In genomic region chr5:53671447-53671846, GRCh38 we compare ENCODE assay signal across 23 cellular contexts.
"Had no signal": no experiment of that assay in that cellular context is flagged by ENCODE, and none has a peak within 500 bp of the region (broad histone marks: within the 10 kb centered on the region; RNA-seq: fewer than 3 reads in every experiment).

No MANE protein-coding gene starts in this region.

- H3K36me3 Mint-ChIP-seq: natural killer cell had no signal

- H3K27ac Mint-ChIP-seq: activated CD8-positive, alpha-beta T cell treated with anti-CD3 and anti-CD28 coated beads for 36 hours; activated naive CD4-positive, alpha-beta T cell treated with anti-CD3 and anti-CD28 coated beads, Interleukin-2, amount 50 U/mL, for 24 hours; activated T-helper 17 cell treated with anti-CD3 and anti-CD28 coated beads, Interleukin-2, amount 50 U/mL, for 72 hours; stimulated activated naive B cell treated with anti-CD40 and anti-IgM and Interleukin-4, amounts not matched to agents 10 μg/mL and 1 μg/mL and 100 μg/mL, for 72 hours; T-helper 17 cell had no signal

- DNase-seq: activated CD4-positive, alpha-beta T cell treated with anti-CD3 and anti-CD28 coated beads for 1 hour; activated CD4-positive, alpha-beta T cell treated with anti-CD3 and anti-CD28 coated beads, Interleukin-2, amount 50 U/mL, for 1 hour; activated CD8-positive, alpha-beta T cell treated with anti-CD3 and anti-CD28 coated beads for 36 hours; activated T-cell treated with anti-CD3 and anti-CD28 coated beads, Interleukin-2, amount 50 U/mL, for 4 hours; dermis blood vessel endothelial cell; effector CD8-positive, alpha-beta T cell; islet precursor cell; left ventricle myocardium inferior; mesendoderm; natural killer cell; right cardiac atrium; stimulated activated CD4-positive, alpha-beta T cell treated with anti-CD3 and anti-CD28 coated beads, Interleukin-15, amount 100 ng/mL, for 24 hours; stimulated activated CD4-positive, alpha-beta T cell treated with anti-CD3 and anti-CD28 coated beads, Interleukin-2, amount 100 ng/mL, for 24 hours; stimulated activated naive B cell treated with anti-CD40 and anti-IgM and Interleukin-4, amounts not matched to agents 10 μg/mL and 1 μg/mL and 100 μg/mL, for 72 hours; stomach; SW 1271; T-helper 17 cell; T1000; tibial artery had no signal

- H3K27me3 Mint-ChIP-seq: activated CD8-positive, alpha-beta T cell treated with anti-CD3 and anti-CD28 coated beads for 36 hours; activated naive CD4-positive, alpha-beta T cell treated with anti-CD3 and anti-CD28 coated beads, Interleukin-2, amount 50 U/mL, for 24 hours; activated T-helper 17 cell treated with anti-CD3 and anti-CD28 coated beads, Interleukin-2, amount 50 U/mL, for 72 hours; central memory CD8-positive, alpha-beta T cell; stimulated activated naive B cell treated with anti-CD40 and anti-IgM and Interleukin-4, amounts not matched to agents 10 μg/mL and 1 μg/mL and 100 μg/mL, for 72 hours; T-helper 17 cell had no signal

- H3K9me3 ChIP-seq: left ventricle myocardium inferior, stomach, tibial artery had no signal

- H3K9me3 Mint-ChIP-seq: activated CD8-positive, alpha-beta T cell treated with anti-CD3 and anti-CD28 coated beads for 36 hours; activated T-cell treated with anti-CD3 and anti-CD28 coated beads, Interleukin-2, amount 50 U/mL, for 4 hours; central memory CD8-positive, alpha-beta T cell; natural killer cell; stimulated activated naive B cell treated with anti-CD40 and anti-IgM and Interleukin-4, amounts not matched to agents 10 μg/mL and 1 μg/mL and 100 μg/mL, for 72 hours had no signal

- H3K4me1 ChIP-seq: tibial artery had no signal

- H3K4me1 Mint-ChIP-seq: activated naive CD4-positive, alpha-beta T cell treated with anti-CD3 and anti-CD28 coated beads, Interleukin-2, amount 50 U/mL, for 24 hours; activated T-helper 17 cell treated with anti-CD3 and anti-CD28 coated beads, Interleukin-2, amount 50 U/mL, for 72 hours; stimulated activated naive B cell treated with anti-CD40 and anti-IgM and Interleukin-4, amounts not matched to agents 10 μg/mL and 1 μg/mL and 100 μg/mL, for 72 hours had no signal

- H3K36me3 ChIP-seq: left ventricle myocardium inferior had no signal

- H3K27ac ChIP-seq: left ventricle myocardium inferior, stomach, tibial artery had no signal

- ATAC-seq: activated CD8-positive, alpha-beta T cell treated with anti-CD3 and anti-CD28 coated beads for 36 hours; activated T-cell treated with anti-CD3 and anti-CD28 coated beads, Interleukin-2, amount 50 U/mL, for 4 hours; activated T-helper 17 cell treated with anti-CD3 and anti-CD28 coated beads, Interleukin-2, amount 50 U/mL, for 72 hours; natural killer cell; right cardiac atrium; stimulated activated naive B cell treated with anti-CD40 and anti-IgM and Interleukin-4, amounts not matched to agents 10 μg/mL and 1 μg/mL and 100 μg/mL, for 72 hours; T-helper 17 cell had no signal

- H3K4me3 Mint-ChIP-seq: activated CD8-positive, alpha-beta T cell treated with anti-CD3 and anti-CD28 coated beads for 36 hours; activated naive CD4-positive, alpha-beta T cell treated with anti-CD3 and anti-CD28 coated beads, Interleukin-2, amount 50 U/mL, for 24 hours; activated T-cell treated with anti-CD3 and anti-CD28 coated beads, Interleukin-2, amount 50 U/mL, for 4 hours; activated T-helper 17 cell treated with anti-CD3 and anti-CD28 coated beads, Interleukin-2, amount 50 U/mL, for 72 hours; central memory CD8-positive, alpha-beta T cell; natural killer cell; stimulated activated naive B cell treated with anti-CD40 and anti-IgM and Interleukin-4, amounts not matched to agents 10 μg/mL and 1 μg/mL and 100 μg/mL, for 72 hours; T-helper 17 cell had no signal

- H3K27me3 ChIP-seq: stomach, tibial artery had no signal

- H3K4me3 ChIP-seq: left ventricle myocardium inferior, lung, stomach, tibial artery had no signal
